Comparison of ENCODE assay signal across 8 cellular contexts in the genomic region with DNA sequence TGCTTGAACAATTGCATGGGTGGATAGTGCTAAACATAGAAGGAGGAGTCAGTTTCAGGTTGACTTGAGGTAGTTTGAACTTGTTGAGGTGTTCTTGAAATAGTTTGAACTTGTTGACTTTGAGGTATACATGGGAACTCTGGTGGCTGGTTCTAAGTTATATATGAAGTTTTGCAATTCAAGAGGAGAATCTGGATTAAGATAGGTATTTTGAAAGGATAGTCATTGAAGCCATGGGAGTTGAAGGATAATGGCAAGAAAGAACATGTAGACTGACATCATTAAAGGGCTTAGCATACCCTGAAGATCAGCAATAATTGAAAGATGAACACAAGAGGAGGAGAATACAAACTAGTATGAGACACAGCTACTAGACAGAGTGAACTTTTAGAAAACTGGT.
"Had no signal": no experiment of that assay in that cellular context is flagged by ENCODE, and none has a peak within 500 bp of the region (broad histone marks: within the 10 kb centered on the region; RNA-seq: fewer than 3 reads in every experiment).

No MANE protein-coding gene starts in this region.

- ATAC-seq: GM12878 had no signal

- FAIRE-seq: G401.6, GM12878, GM12891, GM12892, GM18507, GM19239 had no signal

- DNase-seq: GDM1, GF-D8 had no signal

- H3K4me3 ChIP-seq: GM12878 had no signal
